Comparison of ENCODE assay signal across 19 cellular contexts in the genomic region with DNA sequence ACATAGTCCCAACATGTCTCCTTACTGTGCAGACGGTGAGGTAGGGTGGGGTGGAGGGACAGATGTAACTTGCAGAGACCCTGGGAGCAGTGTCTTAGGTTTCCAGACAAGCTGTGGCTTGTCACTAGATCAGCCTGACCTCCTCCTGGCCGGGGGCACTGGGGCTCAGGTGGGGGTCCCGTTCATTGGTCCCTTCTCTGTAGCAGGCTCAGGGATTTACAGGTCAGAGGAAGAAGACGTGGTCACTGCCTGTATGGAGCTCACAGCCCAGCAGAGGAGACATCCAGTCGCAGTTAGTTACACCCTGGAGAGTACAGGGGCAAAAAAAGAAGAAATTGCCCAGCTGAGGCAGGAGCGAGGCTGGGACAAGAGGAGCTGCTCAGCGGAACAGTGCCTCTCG. TPM values are rescaled to one million over a fixed set of nuclear protein-coding genes. Genes with fewer than 3 reads are reported as not detected.
DNase-seq lines count a peak whose midpoint lies in the region; ATAC-seq and TF ChIP-seq lines count a peak whose summit lies in the region.
"Had no signal": no experiment of that assay in that cellular context is flagged by ENCODE, and none has a peak within 500 bp of the region (broad histone marks: within the 10 kb centered on the region; RNA-seq: fewer than 3 reads in every experiment).

No MANE protein-coding gene starts in this region.

- H3K4me1 Mint-ChIP-seq in osteocyte (ENCODE audit: unreplicated experiment): no peaks in the 10 kb centered on the region
- H3K4me1 Mint-ChIP-seq in type B pancreatic cell (ENCODE audit: unreplicated experiment): peaks cover 19% of the 10 kb centered on the region

- H3K27ac Mint-ChIP-seq in osteocyte (ENCODE audit: unreplicated experiment) (no peak overlapping the region), type B pancreatic cell (peak overlapping the region; percentile 30)

- intact Hi-C loops in left ventricle myocardium superior (cut with micrococcal nuclease): no loop called here
- intact Hi-C loops in right cardiac atrium (cut with DNase I): no loop called here

- H3K27me3 ChIP-seq in right cardiac atrium (ENCODE audit: control insufficient read depth, insufficient read depth): no peaks in the 10 kb centered on the region
- H3K27me3 ChIP-seq: BLaER1 had no signal

- no peak overlapping the region for H3K4me3 ChIP-seq in right cardiac atrium (ENCODE audit: low read length)
- H3K4me3 ChIP-seq: BLaER1, SK-N-MC had no signal

- TF ChIP-seq CTCF in osteocyte (IDR thresholded peaks at IDR 0.05) (no peak), type B pancreatic cell (conservative IDR thresholded peaks at IDR 0.05) (no peak)

- DNase-seq in left ventricle myocardium superior (peak; percentile 9), right cardiac atrium (no peak), osteocyte (ENCODE audit: extremely low spot score, unreplicated experiment) (peak; percentile 62), type B pancreatic cell (ENCODE audit: extremely low spot score, unreplicated experiment) (no peak), OCI-M1 (lab: John Stamatoyannopoulos, UW) (no peak)
- DNase-seq: CD4-positive, alpha-beta memory T cell; MM.1S; NCI-H1092; NCI-H146; NCI-H2081; NCI-H510A; NCI-H774; SHP77 had no signal

- no peaks in the 10 kb centered on the region for H3K27me3 Mint-ChIP-seq in osteocyte (ENCODE audit: unreplicated experiment)
- no peaks in the 10 kb centered on the region for H3K27me3 Mint-ChIP-seq in type B pancreatic cell
- H3K27me3 Mint-ChIP-seq: CD4-positive, alpha-beta memory T cell had no signal

- WGBS in right cardiac atrium: 92% methylated on average over 8 of the region's 8 CpGs

- H3K9me3 ChIP-seq in right cardiac atrium (ENCODE audit: control insufficient read depth, low read length): no peaks in the 10 kb centered on the region
- H3K9me3 ChIP-seq: BLaER1 had no signal

- H3K4me3 Mint-ChIP-seq in osteocyte (ENCODE audit: unreplicated experiment): no peak overlapping the region
- H3K4me3 Mint-ChIP-seq in type B pancreatic cell: no peak overlapping the region
- H3K4me3 Mint-ChIP-seq: CD4-positive, alpha-beta memory T cell had no signal

- no peak for ATAC-seq in left ventricle myocardium superior
- no peak for ATAC-seq in right cardiac atrium
- no peak for ATAC-seq in HG03469 (IDR thresholded peaks at IDR 0.05; ENCODE audit: unreplicated experiment)
- ATAC-seq in HG03378 (IDR thresholded peaks at IDR 0.05; ENCODE audit: unreplicated experiment): no peak

- H3K4me1 ChIP-seq in right cardiac atrium (ENCODE audit: control insufficient read depth, insufficient read depth, low read length): peaks cover 8% of the 10 kb centered on the region

- H3K27ac ChIP-seq in right cardiac atrium (ENCODE audit: low read length): no peak overlapping the region
- H3K27ac ChIP-seq in angular gyrus (ENCODE audit: low read depth, low read length): peak overlapping the region; percentile 27
- H3K27ac ChIP-seq: BLaER1, SK-N-MC had no signal

- no peaks in the 10 kb centered on the region for H3K36me3 Mint-ChIP-seq in osteocyte (ENCODE audit: unreplicated experiment)
- no peaks in the 10 kb centered on the region for H3K36me3 Mint-ChIP-seq in type B pancreatic cell
- H3K36me3 Mint-ChIP-seq: CD4-positive, alpha-beta memory T cell had no signal

- H3K9me3 Mint-ChIP-seq in osteocyte (ENCODE audit: unreplicated experiment) (no peaks in the 10 kb centered on the region), type B pancreatic cell (no peaks in the 10 kb centered on the region)
- H3K9me3 Mint-ChIP-seq: CD4-positive, alpha-beta memory T cell had no signal

RNA-seq across cellular contexts. Expression of a gene that starts 22.0 kb away (rescaled TPM):
- 22.3 TPM for total RNA-seq in left ventricle myocardium superior
- 10 to 100 TPM; 24.8 to 31.2 (median 28.0) TPM for total RNA-seq in right cardiac atrium
- 10.0 TPM for polyA plus RNA-seq in right cardiac atrium
- total RNA-seq in osteocyte: 7.8 and 8.7 TPM in 2 replicates
- 11.5 and 28.8 TPM in 2 replicates for total RNA-seq in type B pancreatic cell (ENCODE audit: low replicate concordance)
- total RNA-seq: OCI-LY7 had no signal

Comparison
In these comparisons a context has a peak if more than half of its experiments do, and no peak if none do; other contexts are left out.
1. DNase-seq: peak in left ventricle myocardium superior (single experiment) and osteocyte (single experiment); none in right cardiac atrium (0 of 3), type B pancreatic cell (single experiment) and OCI-M1 (single experiment).